Comparison of ENCODE assay signal across 25 cellular contexts in genomic region chr13:59643906-59644626, GRCh38.
A peak's percentile ranks its signal among the peaks of the same experiment; 100 is the strongest.
DNase-seq lines count a peak whose midpoint lies in the region; ATAC-seq and TF ChIP-seq lines count a peak whose summit lies in the region.
"Had no signal": no experiment of that assay in that cellular context is flagged by ENCODE, and none has a peak within 500 bp of the region (broad histone marks: within the 10 kb centered on the region; RNA-seq: fewer than 3 reads in every experiment).

No MANE protein-coding gene starts in this region.

- H3K9me3 ChIP-seq in body of pancreas, result no peaks in the 10 kb centered on the region
- H3K9me3 ChIP-seq in thyroid gland, result no peaks in the 10 kb centered on the region
- H3K9me3 ChIP-seq in tibial nerve, result no peaks in the 10 kb centered on the region
- H3K9me3 ChIP-seq: lower lobe of right lung, thoracic aorta had no signal

- H3K4me1 ChIP-seq in body of pancreas (peaks cover 12% of the 10 kb centered on the region), thyroid gland (peaks cover 15 to 18% of the 10 kb centered on the region in 2 donors), tibial nerve (no peaks in the 10 kb centered on the region)
- H3K4me1 ChIP-seq: BLaER1 treated with 17β-estradiol and CSF1 and Interleukin-3, amounts not matched to agents 10 nM and 100 nM; lower lobe of right lung had no signal

- TF ChIP-seq EP300 in Ishikawa (IDR thresholded peaks at IDR 0.05; ENCODE audit: borderline replicate concordance) (peak; percentile 94), tibial nerve (IDR thresholded peaks at IDR 0.05) (no peak)

- H3K4me3 ChIP-seq in body of pancreas (no peak overlapping the region), thyroid gland (replicated peaks in 1 of 3) (no peak overlapping the region), tibial nerve (no peak overlapping the region)
- H3K4me3 ChIP-seq: BLaER1 treated with 17β-estradiol and CSF1 and Interleukin-3, amounts not matched to agents 10 nM and 100 nM; cardiac muscle cell; lower lobe of right lung; SK-N-MC; thoracic aorta had no signal

- peak in 2 of 4 donors; percentile 25 to 36 for DNase-seq in body of pancreas
- DNase-seq in kidney glomerular epithelial cell (lab: John Stamatoyannopoulos, UW), result peak; percentile 59
- DNase-seq in thyroid gland, result peak; percentile 11 to 36
- DNase-seq in tibial nerve (ENCODE audit: low spot score in 2 of 2), result no peak
- no peak for DNase-seq in NCI-H345 treated with DMSO at 0.1 percent for 48 hours (lab: John Stamatoyannopoulos, UW; ENCODE audit: unreplicated experiment)
- DNase-seq in stimulated activated CD4-positive, alpha-beta T cell treated with anti-CD3 and anti-CD28 coated beads, Interleukin-4, amount 100 ng/mL, for 24 hours, result no peak
- DNase-seq: activated CD4-positive, alpha-beta T cell treated with anti-CD3 and anti-CD28 coated beads, Interleukin-2, amount 10 ng/mL, durations not matched to agents 7 days and 5 days; activated effector memory CD4-positive, alpha-beta T cell treated with anti-CD3 and anti-CD28 coated beads, Interleukin-2, amount 50 U/mL, for 16 hours; activated T-cell treated with anti-CD3 and anti-CD28 coated beads, Interleukin-2, amount 50 U/mL, for 24 hours; anterior cingulate cortex; DMS53; GF-D8; lower lobe of right lung; NCI-H1694; NCI-H2171 treated with DMSO at 0.1 percent for 48 hours; NCI-H510A treated with DMSO at 0.1 percent for 48 hours; NK-92 treated with Interleukin-12 subunit alpha and Interleukin-12 subunit beta, amount 100 ng/mL, for 24 hours; occipital lobe; PC-3; small intestine had no signal

- H3K36me3 ChIP-seq in body of pancreas (replicated peaks in 1 of 2; ENCODE audit: insufficient read depth in 1 of 2, low read depth in 2 of 2) (no peaks in the 10 kb centered on the region), thyroid gland (no peaks in the 10 kb centered on the region), tibial nerve (no peaks in the 10 kb centered on the region)
- H3K36me3 ChIP-seq: BLaER1 treated with 17β-estradiol and CSF1 and Interleukin-3, amounts not matched to agents 10 nM and 100 nM; cardiac muscle cell; lower lobe of right lung; thoracic aorta had no signal

- no peak for TF ChIP-seq POLR2A in body of pancreas (IDR thresholded peaks at IDR 0.05)
- no peak for TF ChIP-seq POLR2A in thyroid gland (IDR thresholded peaks at IDR 0.05)
- TF ChIP-seq POLR2A in tibial nerve (IDR thresholded peaks at IDR 0.05), result no peak

- H3K27me3 ChIP-seq in body of pancreas, result no peaks in the 10 kb centered on the region
- H3K27me3 ChIP-seq in thyroid gland, result no peaks in the 10 kb centered on the region
- no peaks in the 10 kb centered on the region for H3K27me3 ChIP-seq in tibial nerve
- H3K27me3 ChIP-seq: BLaER1 treated with 17β-estradiol and CSF1 and Interleukin-3, amounts not matched to agents 10 nM and 100 nM; cardiac muscle cell had no signal

- peak overlapping the region; percentile 39 to 77 (median 67) for H3K27ac ChIP-seq in body of pancreas
- peak overlapping the region; percentile 33 to 69 (median 61) for H3K27ac ChIP-seq in thyroid gland
- no peak overlapping the region for H3K27ac ChIP-seq in tibial nerve
- H3K27ac ChIP-seq: BLaER1 treated with 17β-estradiol and CSF1 and Interleukin-3, amounts not matched to agents 10 nM and 100 nM; cardiac muscle cell; lower lobe of right lung; SK-N-MC; thoracic aorta had no signal

- TF ChIP-seq CTCF in body of pancreas (IDR thresholded peaks at IDR 0.05), result no peak
- no peak for TF ChIP-seq CTCF in thyroid gland (IDR thresholded peaks at IDR 0.05)
- TF ChIP-seq CTCF in tibial nerve (IDR thresholded peaks at IDR 0.05), result no peak

- ATAC-seq in body of pancreas, result peak; percentile 85
- ATAC-seq: lower lobe of right lung, PC-3 had no signal

- intact Hi-C loops in body of pancreas (cut with DNase I) (no loop called here), thyroid gland (cut with DNase I) (no loop called here)

- TF ChIP-seq RAD21 in Ishikawa (IDR thresholded peaks at IDR 0.05; ENCODE audit: low read depth), result peak; percentile 11; the same call in 1 of the 2 replicates

- WGBS in body of pancreas, 2 donors, result 17 to 31% methylated on average over 3 of the region's 3 CpGs
- WGBS in thyroid gland, 2 donors, result 12 to 28% methylated on average over 3 of the region's 3 CpGs
- 28 to 45% methylated on average over 3 of the region's 3 CpGs for WGBS in tibial nerve, 2 donors

TF ChIP-seq in Ishikawa, 13 proteins besides CTCF, POLR2A, EP300 and RAD21:
- TF ChIP-seq FOXM1 (IDR thresholded peaks at IDR 0.05; ENCODE audit: borderline replicate concordance, low read depth), result peak; percentile 88
- TF ChIP-seq YY1 (IDR thresholded peaks at IDR 0.05; ENCODE audit: low read depth), result no peak
- TF ChIP-seq CREB1 (IDR thresholded peaks at IDR 0.05; ENCODE audit: low read depth), result no peak
- no peak for TF ChIP-seq TAF1 (IDR thresholded peaks at IDR 0.05; ENCODE audit: low read depth)
- peak; percentile 88 for TF ChIP-seq NFIC (IDR thresholded peaks at IDR 0.05)
- TF ChIP-seq REST (IDR thresholded peaks at IDR 0.05; ENCODE audit: low read depth), result no peak
- TF ChIP-seq EGR1 (IDR thresholded peaks at IDR 0.05), result no peak
- TF ChIP-seq MAX (IDR thresholded peaks at IDR 0.05), result no peak; the same call in 1 of the 2 replicates
- no peak for TF ChIP-seq USF1 (IDR thresholded peaks at IDR 0.05)
- TF ChIP-seq TEAD4 (IDR thresholded peaks at IDR 0.05), result peak; percentile 99
- no peak for TF ChIP-seq ZBTB7A (IDR thresholded peaks at IDR 0.05; ENCODE audit: low read depth)
- TF ChIP-seq TCF12 (IDR thresholded peaks at IDR 0.05; ENCODE audit: low read depth), result peak; percentile 95
- peak; percentile 36; the same call in 1 of the 2 replicates for TF ChIP-seq CEBPB (IDR thresholded peaks at IDR 0.05)
TF ChIP-seq in Ishikawa: peak in this region for 5.

Comparison
In these comparisons a context has a peak if more than half of its experiments do, and no peak if none do; other contexts are left out.
1. DNase-seq: peak in kidney glomerular epithelial cell (single experiment) and thyroid gland (2 of 2); none in tibial nerve (0 of 2), NCI-H345 treated with DMSO at 0.1 percent for 48 hours (single experiment) and stimulated activated CD4-positive, alpha-beta T cell treated with anti-CD3 and anti-CD28 coated beads, Interleukin-4, amount 100 ng/mL, for 24 hours (single experiment).
2. H3K27ac ChIP-seq: peak in body of pancreas (4 of 4) and thyroid gland (3 of 3); none in tibial nerve (0 of 4).